In the genomic region with DNA sequence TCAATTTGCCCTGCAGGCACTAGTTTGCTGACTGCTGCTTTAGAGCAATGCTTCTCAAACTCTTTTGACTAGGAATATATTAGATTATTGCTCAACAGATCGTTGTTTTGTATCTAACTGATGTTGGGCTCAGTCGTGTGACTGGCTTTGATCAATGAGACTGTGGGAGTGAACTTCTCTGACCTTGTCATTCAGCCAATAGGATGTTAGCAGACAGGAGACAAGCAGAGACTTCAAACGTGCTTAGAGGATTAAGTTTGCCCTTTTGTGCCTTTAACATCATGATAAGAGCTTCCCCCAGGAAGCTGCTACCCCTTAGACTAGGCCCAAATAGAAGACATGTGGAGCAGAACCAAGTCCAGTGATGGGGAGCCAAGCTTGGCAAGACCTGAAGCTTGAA, we compare ENCODE assay signal across 1 cellular context.
TF ChIP-seq lines count a peak whose summit lies in the region.

No MANE protein-coding gene starts in this region.

TF ChIP-seq in HepG2, 621 proteins besides CTCF, POLR2A, EP300 and RAD21 (continued from another document):
- no peak for TF ChIP-seq ZNF407 (CRISPR knock-in tag; IDR thresholded peaks at IDR 0.05; ENCODE audit: not compliant biosample characterization)
